Comparison of ENCODE assay signal across 8 cellular contexts in the genomic region with DNA sequence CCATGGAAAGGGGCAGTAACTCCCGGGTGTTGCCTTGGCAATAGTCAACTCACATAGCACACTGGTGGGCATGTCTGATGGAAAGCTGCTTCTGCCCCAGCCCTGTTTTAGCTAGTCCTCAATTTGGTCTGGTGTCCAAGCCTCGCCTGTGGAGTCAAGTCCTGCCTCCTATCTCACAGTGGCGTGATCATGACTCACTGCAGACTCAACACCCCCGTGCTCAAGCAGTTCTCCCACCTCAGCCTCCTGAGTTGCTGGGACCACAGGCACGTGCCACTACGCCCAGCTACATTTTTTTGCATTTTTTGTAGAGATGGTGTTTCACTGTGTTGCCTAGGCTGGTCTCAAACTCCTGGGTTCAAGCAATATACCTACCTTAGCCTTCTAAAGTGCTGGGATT.
DNase-seq lines count a peak whose midpoint lies in the region; FAIRE-seq and TF ChIP-seq lines count a peak whose summit lies in the region.
"Not testable (repeated sequence)": the region's sequence is repeated elsewhere in the genome, so short reads cannot be mapped to it uniquely, and the experiment has no call there.

No MANE protein-coding gene starts in this region.

- H3K27me3 Mint-ChIP-seq in astrocyte (ENCODE audit: low read depth, unreplicated experiment), result not testable (repeated sequence)

- H3K9me3 Mint-ChIP-seq in astrocyte (ENCODE audit: unreplicated experiment), result not testable (repeated sequence)

- H3K4me3 ChIP-seq in HEK293 (ENCODE audit: low read depth, low read length); astrocyte (ENCODE audit: insufficient read depth, low read depth, low read length); bronchial epithelial cell (ENCODE audit: low read depth, low read length): not testable (repeated sequence)

- not testable (repeated sequence) for H4K20me1 ChIP-seq in astrocyte (ENCODE audit: insufficient read depth, low read length)

- not testable (repeated sequence) for TF ChIP-seq CTCF in HEK293 (tag by site-specific recombination; IDR thresholded peaks at IDR 0.05); astrocyte (IDR thresholded peaks at IDR 0.05; ENCODE audit: insufficient read depth, low read depth, low read length); bronchial epithelial cell (IDR thresholded peaks at IDR 0.05; ENCODE audit: insufficient read depth, low read length, severe bottlenecking)

- H3K36me3 Mint-ChIP-seq in astrocyte (ENCODE audit: low read depth, unreplicated experiment), result peaks cover 12% of the 10 kb centered on the region

- POLR2A ChIA-PET in HEK293 (lab: Yijun Ruan, JAX), result not testable (repeated sequence)

- not testable (repeated sequence) for H3K36me3 ChIP-seq in HEK293 (ENCODE audit: control insufficient read depth in 2 of 2, insufficient read depth in 1 of 2, low read length in 2 of 2); astrocyte (ENCODE audit: insufficient read depth, low read length); bronchial epithelial cell (ENCODE audit: control insufficient read depth, insufficient read depth, low read length)

- H3K9me3 ChIP-seq in HEK293 (ENCODE audit: control insufficient read depth, insufficient read depth, low read depth, low read length); astrocyte (ENCODE audit: insufficient read depth, low read depth, low read length): not testable (repeated sequence)

- not testable (repeated sequence) for H3K4me2 ChIP-seq in astrocyte (ENCODE audit: low read length)

- DNase-seq in A172 (ENCODE audit: low spot score), result peak; percentile 47
- DNase-seq in EH (ENCODE audit: low read depth), result peak; percentile 1
- peak; percentile 10 for DNase-seq in ELR (ENCODE audit: low read depth)
- peak; percentile 2 for DNase-seq in LHCN-M2 (ENCODE audit: low read depth)
- DNase-seq in NCI-H226, result peak; percentile 4
- DNase-seq in astrocyte (ENCODE audit: low read depth), result peak; percentile 49
- DNase-seq in bronchial epithelial cell (ENCODE audit: low read depth), result peak; percentile 1

- H3K4me3 Mint-ChIP-seq in astrocyte (ENCODE audit: unreplicated experiment), result not testable (repeated sequence)

- not testable (repeated sequence) for H3K79me2 ChIP-seq in astrocyte (ENCODE audit: insufficient read depth, low read length)

- FAIRE-seq in astrocyte (lab: Jason Lieb, UNC); bronchial epithelial cell (lab: Jason Lieb, UNC): not testable (repeated sequence)

- H2AFZ ChIP-seq in astrocyte (ENCODE audit: low read depth, low read length), result not testable (repeated sequence)

- not testable (repeated sequence) for H3K27ac ChIP-seq in HEK293 (ENCODE audit: extremely low read depth, low read depth, low read length); astrocyte (ENCODE audit: low read depth, low read length)

- not testable (repeated sequence) for H3K4me1 ChIP-seq in HEK293 (ENCODE audit: control insufficient read depth, insufficient read depth, low read length); astrocyte (ENCODE audit: insufficient read depth, low read length)

- H3K4me1 Mint-ChIP-seq in astrocyte (ENCODE audit: low read depth, unreplicated experiment), result not testable (repeated sequence)

- H3K9ac ChIP-seq in astrocyte (ENCODE audit: low read length), result not testable (repeated sequence)

- CTCF ChIA-PET in HEK293 (lab: Yijun Ruan, JAX), result not testable (repeated sequence)

- not testable (repeated sequence) for H3K27me3 ChIP-seq in astrocyte (ENCODE audit: insufficient read depth, low read length); bronchial epithelial cell (ENCODE audit: control insufficient read depth, insufficient read depth, low read length)

- H3K27ac Mint-ChIP-seq in astrocyte (ENCODE audit: unreplicated experiment), result not testable (repeated sequence)

TF ChIP-seq in HEK293, 187 proteins besides CTCF, POLR2A, EP300 and RAD21:
- 0 out of 2 replicates have a peak, but pooled peaks have one; percentile 26 for TF ChIP-seq EGR2 (tag by site-specific recombination; IDR thresholded peaks at IDR 0.05; ENCODE audit: low read depth)
- peak; percentile 30; the same call in 1 of the 2 replicates for TF ChIP-seq ZFHX2 (tag by site-specific recombination; conservative IDR thresholded peaks at IDR 0.05)
